Comparison of ENCODE assay signal across 13 cellular contexts in genomic region chr7:43291789-43292188, GRCh38.
DNase-seq lines count a peak whose midpoint lies in the region; ATAC-seq and TF ChIP-seq lines count a peak whose summit lies in the region.
"Had no signal": no experiment of that assay in that cellular context is flagged by ENCODE, and none has a peak within 500 bp of the region (broad histone marks: within the 10 kb centered on the region; RNA-seq: fewer than 3 reads in every experiment).

No MANE protein-coding gene starts in this region.

- H3K4me3 Mint-ChIP-seq in WTC11 (no peak overlapping the region), osteocyte (ENCODE audit: unreplicated experiment) (no peak overlapping the region)
- H3K4me3 Mint-ChIP-seq in activated T-cell treated with anti-CD3 and anti-CD28 coated beads, Interleukin-2, amount 50 U/mL, for 24 hours, result no peak overlapping the region
- H3K4me3 Mint-ChIP-seq: CD4-positive, CD25-positive, alpha-beta regulatory T cell; IgD-negative memory B cell had no signal

- peaks cover 18% of the 10 kb centered on the region for H3K9me3 ChIP-seq in HAP-1

- H3K27me3 Mint-ChIP-seq in WTC11 (ENCODE audit: low read depth) (no peaks in the 10 kb centered on the region; the same call in 1 of the 2 replicates), osteocyte (ENCODE audit: unreplicated experiment) (peaks cover 35% of the 10 kb centered on the region)
- peaks cover 9% of the 10 kb centered on the region for H3K27me3 Mint-ChIP-seq in activated T-cell treated with anti-CD3 and anti-CD28 coated beads, Interleukin-2, amount 50 U/mL, for 24 hours

- H3K27ac Mint-ChIP-seq in WTC11, result peak overlapping the region; percentile 98
- no peak overlapping the region for H3K27ac Mint-ChIP-seq in activated T-cell treated with anti-CD3 and anti-CD28 coated beads, Interleukin-2, amount 50 U/mL, for 24 hours
- no peak overlapping the region for H3K27ac Mint-ChIP-seq in osteocyte (ENCODE audit: unreplicated experiment)
- H3K27ac Mint-ChIP-seq: CD4-positive, CD25-positive, alpha-beta regulatory T cell; IgD-negative memory B cell had no signal

- no peak for TF ChIP-seq CTCF in WTC11 (IDR thresholded peaks at IDR 0.05)
- no peak for TF ChIP-seq CTCF in osteocyte (IDR thresholded peaks at IDR 0.05)

- peaks cover 51% of the 10 kb centered on the region for H3K36me3 Mint-ChIP-seq in WTC11
- no peaks in the 10 kb centered on the region for H3K36me3 Mint-ChIP-seq in activated T-cell treated with anti-CD3 and anti-CD28 coated beads, Interleukin-2, amount 50 U/mL, for 24 hours (ENCODE audit: low read depth)
- no peaks in the 10 kb centered on the region for H3K36me3 Mint-ChIP-seq in osteocyte (ENCODE audit: unreplicated experiment)
- H3K36me3 Mint-ChIP-seq: CD4-positive, CD25-positive, alpha-beta regulatory T cell had no signal

- H3K4me1 Mint-ChIP-seq in WTC11, result peaks cover 74% of the 10 kb centered on the region
- H3K4me1 Mint-ChIP-seq in activated T-cell treated with anti-CD3 and anti-CD28 coated beads, Interleukin-2, amount 50 U/mL, for 24 hours (ENCODE audit: low read depth), result no peaks in the 10 kb centered on the region
- peaks cover 2% of the 10 kb centered on the region for H3K4me1 Mint-ChIP-seq in osteocyte (ENCODE audit: unreplicated experiment)
- H3K4me1 Mint-ChIP-seq: CD4-positive, CD25-positive, alpha-beta regulatory T cell; IgD-negative memory B cell had no signal

- H3K9me3 Mint-ChIP-seq in WTC11, result peaks cover 37% of the 10 kb centered on the region
- peaks cover 3% of the 10 kb centered on the region for H3K9me3 Mint-ChIP-seq in activated T-cell treated with anti-CD3 and anti-CD28 coated beads, Interleukin-2, amount 50 U/mL, for 24 hours
- H3K9me3 Mint-ChIP-seq in osteocyte (ENCODE audit: unreplicated experiment), result peaks cover 13% of the 10 kb centered on the region

- H3K4me1 ChIP-seq in HAP-1, result peaks cover 7% of the 10 kb centered on the region
- H3K4me1 ChIP-seq: BLaER1 treated with 17β-estradiol and CSF1 and Interleukin-3, amounts not matched to agents 10 nM and 100 nM had no signal

- POLR2A ChIA-PET in WTC11 (lab: Charles Lee), result no interaction called here

- no peaks in the 10 kb centered on the region for H3K27me3 ChIP-seq in HAP-1 (ENCODE audit: low read depth)
- H3K27me3 ChIP-seq: BLaER1 treated with 17β-estradiol and CSF1 and Interleukin-3, amounts not matched to agents 10 nM and 100 nM had no signal

- H3K36me3 ChIP-seq in HAP-1 (replicated peaks), result no peaks in the 10 kb centered on the region

- in situ Hi-C loops in HAP-1 (cut with MboI; ENCODE audit: low sequenced_read_pairs), result no loop called here

- no peak overlapping the region for H3K4me3 ChIP-seq in HAP-1
- H3K4me3 ChIP-seq: BLaER1 treated with 17β-estradiol and CSF1 and Interleukin-3, amounts not matched to agents 10 nM and 100 nM had no signal

- CTCF ChIA-PET in WTC11 (lab: Charles Lee), result interaction anchor here (0.7 to 1.8 kb wide), 4 partner anchors 148 to 351 kb away, joined by 3 to 8 read pairs (median 4); no protein-coding TSS in a partner anchor

- DNase-seq in HAP-1 (ENCODE audit: low spot score in 2 of 2) (peak; percentile 25 to 91), WTC11 (ENCODE audit: low spot score) (no peak), iPS DF 4.7 (ENCODE audit: extremely low read depth, low spot score) (peak; percentile 56), osteocyte (ENCODE audit: extremely low spot score, unreplicated experiment) (no peak), NCI-H146 (lab: John Stamatoyannopoulos, UW) (no peak)
- DNase-seq in activated T-cell treated with anti-CD3 and anti-CD28 coated beads, Interleukin-2, amount 50 U/mL, for 24 hours, result no peak
- DNase-seq: ACHN; CD4-positive, CD25-positive, alpha-beta regulatory T cell; DMS53; GF-D8 had no signal

- ATAC-seq in WTC11, result peak; percentile 70
- ATAC-seq in activated CD4-positive, CD25-positive, alpha-beta regulatory T cell treated with anti-CD3 and anti-CD28 coated beads, Interleukin-2, amount 50 U/mL, for 24 hours, result no peak

TF ChIP-seq in WTC11, 78 proteins besides CTCF, POLR2A, EP300 and RAD21:
- TF ChIP-seq ZNF281 (CRISPR knock-in tag; IDR thresholded peaks at IDR 0.05) (no peak), ATF3 (CRISPR knock-in tag; conservative IDR thresholded peaks at IDR 0.05) (no peak), ERG (CRISPR knock-in tag; IDR thresholded peaks at IDR 0.05) (no peak)
TF ChIP-seq in WTC11: peak in this region for 0.

Comparison
In these comparisons a context has a peak if more than half of its experiments do, and no peak if none do; other contexts are left out.
1. DNase-seq: peak in HAP-1 (2 of 2) and iPS DF 4.7 (single experiment); none in WTC11 (single experiment), activated T-cell treated with anti-CD3 and anti-CD28 coated beads, Interleukin-2, amount 50 U/mL, for 24 hours (single experiment), osteocyte (single experiment) and NCI-H146 (single experiment).